9 cellular contexts compared by ENCODE assay signal in genomic region chr9:128898845-128899565, GRCh38. TPM values are rescaled to one million over a fixed set of nuclear protein-coding genes. Genes with fewer than 3 reads are reported as not detected.
A peak's percentile ranks its signal among the peaks of the same experiment; 100 is the strongest.
DNase-seq lines count a peak whose midpoint lies in the region; ATAC-seq and TF ChIP-seq lines count a peak whose summit lies in the region.
"Had no signal": no experiment of that assay in that cellular context is flagged by ENCODE, and none has a peak within 500 bp of the region (broad histone marks: within the 10 kb centered on the region; RNA-seq: fewer than 3 reads in every experiment).

No MANE protein-coding gene starts in this region.

- WGBS in esophagus muscularis mucosa, result 75% methylated on average over 8 of the region's 18 CpGs

- H3K9me3 ChIP-seq in CD4-positive, CD25-positive, alpha-beta regulatory T cell (ENCODE audit: control insufficient read depth in 2 of 2, low read length in 2 of 2), result no peaks in the 10 kb centered on the region
- no peaks in the 10 kb centered on the region for H3K9me3 ChIP-seq in T-helper 17 cell (ENCODE audit: control insufficient read depth, low read length, poor library complexity, severe bottlenecking)
- H3K9me3 ChIP-seq in esophagus muscularis mucosa, result no peaks in the 10 kb centered on the region

- H3K4me1 ChIP-seq in CD4-positive, CD25-positive, alpha-beta regulatory T cell (ENCODE audit: control insufficient read depth, insufficient read depth, low read length, poor library complexity, severe bottlenecking), result peaks cover 94% of the 10 kb centered on the region
- H3K4me1 ChIP-seq in esophagus muscularis mucosa (peaks cover 46 to 54% (median 49%) of the 10 kb centered on the region in 4 donors), rectal smooth muscle tissue (ENCODE audit: control insufficient read depth, insufficient read depth, low read length) (peaks cover 3% of the 10 kb centered on the region)

- H3K4me3 Mint-ChIP-seq in CD4-positive, CD25-positive, alpha-beta regulatory T cell, result peak overlapping the region; percentile 13 to 82 (median 80)
- peak overlapping the region; percentile 84 for H3K4me3 Mint-ChIP-seq in T-helper 17 cell

- TF ChIP-seq POLR2A in esophagus muscularis mucosa (IDR thresholded peaks at IDR 0.05; ENCODE audit: low read depth), result no peak

- TF ChIP-seq CTCF in esophagus muscularis mucosa (IDR thresholded peaks at IDR 0.05), result no peak

- peaks cover 24 to 96% (median 45%) of the 10 kb centered on the region in 4 donors for H3K4me1 Mint-ChIP-seq in CD4-positive, CD25-positive, alpha-beta regulatory T cell
- H3K4me1 Mint-ChIP-seq in T-helper 17 cell, result peaks cover 54% of the 10 kb centered on the region

- intact Hi-C loops in esophagus muscularis mucosa (cut with DNase I), result no loop called here

- H3K36me3 ChIP-seq in CD4-positive, CD25-positive, alpha-beta regulatory T cell (ENCODE audit: control insufficient read depth, insufficient read depth, low read length), result peaks cover 15% of the 10 kb centered on the region
- peaks cover 5 to 79% (median 62%) of the 10 kb centered on the region in 4 donors for H3K36me3 ChIP-seq in esophagus muscularis mucosa
- H3K36me3 ChIP-seq in rectal smooth muscle tissue (ENCODE audit: control insufficient read depth, insufficient read depth, low read length), result no peaks in the 10 kb centered on the region

- H3K9ac ChIP-seq in rectal smooth muscle tissue (ENCODE audit: low read length), result peak overlapping the region; percentile 13

- H3K36me3 Mint-ChIP-seq in CD4-positive, CD25-positive, alpha-beta regulatory T cell, result peaks cover 35% of the 10 kb centered on the region
- H3K36me3 Mint-ChIP-seq in T-helper 17 cell (ENCODE audit: low read depth), result peaks cover 2% of the 10 kb centered on the region

- no peak for ATAC-seq in CD4-positive, CD25-positive, alpha-beta regulatory T cell (ENCODE audit: low read depth in 2 of 2)
- ATAC-seq in T-helper 17 cell (no peak), HG02798 (IDR thresholded peaks at IDR 0.05; ENCODE audit: poor library complexity, unreplicated experiment) (no peak), GM18520 (IDR thresholded peaks at IDR 0.05; ENCODE audit: unreplicated experiment) (no peak)

- H3K27ac Mint-ChIP-seq in CD4-positive, CD25-positive, alpha-beta regulatory T cell, result peak overlapping the region; percentile 95 to 98 (median 97)
- H3K27ac Mint-ChIP-seq in T-helper 17 cell, result peak overlapping the region; percentile 91

- no peak for TF ChIP-seq EP300 in esophagus muscularis mucosa (IDR thresholded peaks at IDR 0.05)

- H3K27ac ChIP-seq in CD4-positive, CD25-positive, alpha-beta regulatory T cell (ENCODE audit: insufficient read depth, low read length, poor library complexity, severe bottlenecking), result peak overlapping the region; percentile 79
- H3K27ac ChIP-seq in esophagus muscularis mucosa (replicated peaks in 1 of 4) (peak overlapping the region; percentile 15 to 55 (median 30)), rectal smooth muscle tissue (ENCODE audit: low read depth, low read length) (peak overlapping the region; percentile 1)

- H3K4me3 ChIP-seq in CD4-positive, CD25-positive, alpha-beta regulatory T cell (ENCODE audit: low read depth, low read length), result peak overlapping the region; percentile 67
- H3K4me3 ChIP-seq in esophagus muscularis mucosa, result no peak overlapping the region
- H3K4me3 ChIP-seq in rectal smooth muscle tissue (ENCODE audit: low read length), result no peak overlapping the region

- no peak for DNase-seq in CD4-positive, CD25-positive, alpha-beta regulatory T cell
- DNase-seq in T-helper 17 cell (no peak), esophagus muscularis mucosa (ENCODE audit: extremely low spot score) (no peak), SKM-1 treated with dmso at 0.1 percent for 144 hours (lab: John Stamatoyannopoulos, UW; ENCODE audit: unreplicated experiment) (no peak), hepatic stellate cell (ENCODE audit: low spot score) (no peak)
- DNase-seq: DMS153 had no signal

- H3K27me3 ChIP-seq in CD4-positive, CD25-positive, alpha-beta regulatory T cell (ENCODE audit: control insufficient read depth, insufficient read depth, low read length), result no peaks in the 10 kb centered on the region
- H3K27me3 ChIP-seq in esophagus muscularis mucosa, result no peaks in the 10 kb centered on the region
- H3K27me3 ChIP-seq in rectal smooth muscle tissue (ENCODE audit: control insufficient read depth, insufficient read depth, low read length), result no peaks in the 10 kb centered on the region

- H3K27me3 Mint-ChIP-seq in CD4-positive, CD25-positive, alpha-beta regulatory T cell, result no peaks in the 10 kb centered on the region
- H3K27me3 Mint-ChIP-seq in T-helper 17 cell, result no peaks in the 10 kb centered on the region

- no peaks in the 10 kb centered on the region for H3K9me3 Mint-ChIP-seq in CD4-positive, CD25-positive, alpha-beta regulatory T cell

RNA-seq across cellular contexts. Expression of gene LRRC8A, which starts 17.1 kb away (rescaled TPM):
- 39.7 TPM for total RNA-seq in CD4-positive, CD25-positive, alpha-beta regulatory T cell
- polyA plus RNA-seq in CD4-positive, CD25-positive, alpha-beta regulatory T cell, result 10 to 100 TPM; 29.3 to 35.0 (median 31.3) TPM
- total RNA-seq in T-helper 17 cell (10 to 100 TPM; 28.9 to 30.3 TPM), esophagus muscularis mucosa (10 to 100 TPM; 39.5 to 94.2 (median 55.6) TPM)

RNA-seq across cellular contexts. Expression of gene KYAT1, which starts 17.3 kb away (rescaled TPM):
- total RNA-seq in CD4-positive, CD25-positive, alpha-beta regulatory T cell, result 8.2 TPM
- polyA plus RNA-seq in CD4-positive, CD25-positive, alpha-beta regulatory T cell, result 10 to 100 TPM; 11.3 to 15.7 (median 11.6) TPM
- 1 to 10 TPM; 4.8 to 5.7 TPM for total RNA-seq in T-helper 17 cell
- 1 to 10 TPM; 4.3 to 8.4 (median 6.2) TPM for total RNA-seq in esophagus muscularis mucosa

RNA-seq across cellular contexts. Expression of gene PHYHD1, which starts 21.8 kb away (rescaled TPM):
- 0.52 TPM for total RNA-seq in CD4-positive, CD25-positive, alpha-beta regulatory T cell
- under 1 TPM in 2 of 4 donors, not detected in 2; 0.40 to 0.60 TPM for polyA plus RNA-seq in CD4-positive, CD25-positive, alpha-beta regulatory T cell
- total RNA-seq in T-helper 17 cell, result under 1 TPM in 1 of 2 donors, not detected in 1; 0.45 TPM
- 10 to 100 TPM; 10.4 to 22.3 (median 12.0) TPM for total RNA-seq in esophagus muscularis mucosa

RNA-seq across cellular contexts. Expression of gene DOLK, which starts 48.4 kb away (rescaled TPM):
- total RNA-seq in CD4-positive, CD25-positive, alpha-beta regulatory T cell, result 6.1 TPM
- 10 to 100 TPM in 2 of 4 donors, 1 to 10 TPM in 2; 7.6 to 12.3 (median 9.7) TPM for polyA plus RNA-seq in CD4-positive, CD25-positive, alpha-beta regulatory T cell
- total RNA-seq in T-helper 17 cell (1 to 10 TPM; 5.1 to 7.4 TPM), esophagus muscularis mucosa (10 to 100 TPM; 10.4 to 20.7 (median 14.1) TPM)

RNA-seq across cellular contexts. Expression of gene NUP188, which starts 48.5 kb away (rescaled TPM):
- total RNA-seq in CD4-positive, CD25-positive, alpha-beta regulatory T cell, result 74.3 TPM
- polyA plus RNA-seq in CD4-positive, CD25-positive, alpha-beta regulatory T cell, result 10 to 100 TPM; 20.8 to 23.4 (median 21.8) TPM
- total RNA-seq in T-helper 17 cell, result 10 to 100 TPM; 62.2 to 75.1 TPM
- total RNA-seq in esophagus muscularis mucosa, result 10 to 100 TPM; 22.9 to 34.0 (median 29.4) TPM

Comparison
In these comparisons a context has a peak if more than half of its experiments do, and no peak if none do; other contexts are left out.
1. H3K27ac ChIP-seq: peak in every context shown above with its lines; median percentile 79 in CD4-positive, CD25-positive, alpha-beta regulatory T cell; 30 in esophagus muscularis mucosa; 1 in rectal smooth muscle tissue.